1 cellular context compared by ENCODE assay signal in the genomic region with DNA sequence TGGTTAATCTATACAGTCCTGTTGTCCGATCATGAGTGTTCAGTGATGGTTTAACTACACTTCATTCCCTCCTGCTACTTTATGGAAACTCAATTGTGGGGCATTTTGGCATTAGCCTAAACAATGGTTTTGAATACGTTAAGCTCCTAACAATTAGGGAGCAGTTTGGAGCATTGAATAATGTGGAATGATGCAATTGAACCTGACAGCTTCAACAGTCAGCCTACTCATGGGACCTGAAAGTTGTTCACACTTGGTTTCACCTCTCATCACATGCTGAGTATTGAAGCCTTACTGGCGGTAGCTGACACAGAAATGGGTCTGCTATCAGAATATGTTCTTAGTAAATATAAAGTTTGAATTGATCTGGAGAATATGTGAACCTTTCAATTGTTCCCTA.
A peak's percentile ranks its signal among the peaks of the same experiment; 100 is the strongest.
TF ChIP-seq lines count a peak whose summit lies in the region.

No MANE protein-coding gene starts in this region.

TF ChIP-seq in HEK293, 187 proteins besides CTCF, POLR2A, EP300 and RAD21 (continued from another document and continues in another):
- TF ChIP-seq, protein P1, sequence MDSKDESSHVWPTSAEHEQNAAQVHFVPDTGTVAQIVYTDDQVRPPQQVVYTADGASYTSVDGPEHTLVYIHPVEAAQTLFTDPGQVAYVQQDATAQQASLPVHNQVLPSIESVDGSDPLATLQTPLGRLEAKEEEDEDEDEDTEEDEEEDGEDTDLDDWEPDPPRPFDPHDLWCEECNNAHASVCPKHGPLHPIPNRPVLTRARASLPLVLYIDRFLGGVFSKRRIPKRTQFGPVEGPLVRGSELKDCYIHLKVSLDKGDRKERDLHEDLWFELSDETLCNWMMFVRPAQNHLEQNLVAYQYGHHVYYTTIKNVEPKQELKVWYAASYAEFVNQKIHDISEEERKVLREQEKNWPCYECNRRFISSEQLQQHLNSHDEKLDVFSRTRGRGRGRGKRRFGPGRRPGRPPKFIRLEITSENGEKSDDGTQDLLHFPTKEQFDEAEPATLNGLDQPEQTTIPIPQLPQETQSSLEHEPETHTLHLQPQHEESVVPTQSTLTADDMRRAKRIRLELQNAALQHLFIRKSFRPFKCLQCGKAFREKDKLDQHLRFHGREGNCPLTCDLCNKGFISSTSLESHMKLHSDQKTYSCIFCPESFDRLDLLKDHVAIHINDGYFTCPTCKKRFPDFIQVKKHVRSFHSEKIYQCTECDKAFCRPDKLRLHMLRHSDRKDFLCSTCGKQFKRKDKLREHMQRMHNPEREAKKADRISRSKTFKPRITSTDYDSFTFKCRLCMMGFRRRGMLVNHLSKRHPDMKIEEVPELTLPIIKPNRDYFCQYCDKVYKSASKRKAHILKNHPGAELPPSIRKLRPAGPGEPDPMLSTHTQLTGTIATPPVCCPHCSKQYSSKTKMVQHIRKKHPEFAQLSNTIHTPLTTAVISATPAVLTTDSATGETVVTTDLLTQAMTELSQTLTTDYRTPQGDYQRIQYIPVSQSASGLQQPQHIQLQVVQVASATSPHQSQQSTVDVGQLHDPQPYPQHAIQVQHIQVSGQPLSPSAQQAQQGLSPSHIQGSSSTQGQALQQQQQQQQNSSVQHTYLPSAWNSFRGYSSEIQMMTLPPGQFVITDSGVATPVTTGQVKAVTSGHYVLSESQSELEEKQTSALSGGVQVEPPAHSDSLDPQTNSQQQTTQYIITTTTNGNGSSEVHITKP (tag by site-specific recombination; IDR thresholded peaks at IDR 0.05): peak; percentile 85
- TF ChIP-seq GLI4 (tag by site-specific recombination; IDR thresholded peaks at IDR 0.05): no peak
- peak; percentile 63; the same call in 1 of the 2 replicates for TF ChIP-seq OSR2 (tag by site-specific recombination; IDR thresholded peaks at IDR 0.05)
- TF ChIP-seq IKZF3 (tag by site-specific recombination; IDR thresholded peaks at IDR 0.05): peak; percentile 57; the same call in 1 of the 2 replicates
- TF ChIP-seq, protein P2, sequence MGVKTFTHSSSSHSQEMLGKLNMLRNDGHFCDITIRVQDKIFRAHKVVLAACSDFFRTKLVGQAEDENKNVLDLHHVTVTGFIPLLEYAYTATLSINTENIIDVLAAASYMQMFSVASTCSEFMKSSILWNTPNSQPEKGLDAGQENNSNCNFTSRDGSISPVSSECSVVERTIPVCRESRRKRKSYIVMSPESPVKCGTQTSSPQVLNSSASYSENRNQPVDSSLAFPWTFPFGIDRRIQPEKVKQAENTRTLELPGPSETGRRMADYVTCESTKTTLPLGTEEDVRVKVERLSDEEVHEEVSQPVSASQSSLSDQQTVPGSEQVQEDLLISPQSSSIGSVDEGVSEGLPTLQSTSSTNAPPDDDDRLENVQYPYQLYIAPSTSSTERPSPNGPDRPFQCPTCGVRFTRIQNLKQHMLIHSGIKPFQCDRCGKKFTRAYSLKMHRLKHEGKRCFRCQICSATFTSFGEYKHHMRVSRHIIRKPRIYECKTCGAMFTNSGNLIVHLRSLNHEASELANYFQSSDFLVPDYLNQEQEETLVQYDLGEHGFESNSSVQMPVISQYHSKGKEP (tag by site-specific recombination; IDR thresholded peaks at IDR 0.05): 0 out of 2 replicates have a peak, but pooled peaks have one; percentile 22
- TF ChIP-seq, protein P3, sequence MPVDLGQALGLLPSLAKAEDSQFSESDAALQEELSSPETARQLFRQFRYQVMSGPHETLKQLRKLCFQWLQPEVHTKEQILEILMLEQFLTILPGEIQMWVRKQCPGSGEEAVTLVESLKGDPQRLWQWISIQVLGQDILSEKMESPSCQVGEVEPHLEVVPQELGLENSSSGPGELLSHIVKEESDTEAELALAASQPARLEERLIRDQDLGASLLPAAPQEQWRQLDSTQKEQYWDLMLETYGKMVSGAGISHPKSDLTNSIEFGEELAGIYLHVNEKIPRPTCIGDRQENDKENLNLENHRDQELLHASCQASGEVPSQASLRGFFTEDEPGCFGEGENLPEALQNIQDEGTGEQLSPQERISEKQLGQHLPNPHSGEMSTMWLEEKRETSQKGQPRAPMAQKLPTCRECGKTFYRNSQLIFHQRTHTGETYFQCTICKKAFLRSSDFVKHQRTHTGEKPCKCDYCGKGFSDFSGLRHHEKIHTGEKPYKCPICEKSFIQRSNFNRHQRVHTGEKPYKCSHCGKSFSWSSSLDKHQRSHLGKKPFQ (tag by site-specific recombination; IDR thresholded peaks at IDR 0.05): peak; percentile 83
- TF ChIP-seq ZNF600 (tag by site-specific recombination; IDR thresholded peaks at IDR 0.05): 0 out of 2 replicates have a peak, but pooled peaks have one; percentile 31
- no peak for TF ChIP-seq SALL2 (tag by site-specific recombination; IDR thresholded peaks at IDR 0.05; ENCODE audit: borderline replicate concordance)
- 0 out of 2 replicates have a peak, but pooled peaks have one; percentile 26 for TF ChIP-seq ZNF660 (tag by site-specific recombination; IDR thresholded peaks at IDR 0.05)
- TF ChIP-seq, protein P4, sequence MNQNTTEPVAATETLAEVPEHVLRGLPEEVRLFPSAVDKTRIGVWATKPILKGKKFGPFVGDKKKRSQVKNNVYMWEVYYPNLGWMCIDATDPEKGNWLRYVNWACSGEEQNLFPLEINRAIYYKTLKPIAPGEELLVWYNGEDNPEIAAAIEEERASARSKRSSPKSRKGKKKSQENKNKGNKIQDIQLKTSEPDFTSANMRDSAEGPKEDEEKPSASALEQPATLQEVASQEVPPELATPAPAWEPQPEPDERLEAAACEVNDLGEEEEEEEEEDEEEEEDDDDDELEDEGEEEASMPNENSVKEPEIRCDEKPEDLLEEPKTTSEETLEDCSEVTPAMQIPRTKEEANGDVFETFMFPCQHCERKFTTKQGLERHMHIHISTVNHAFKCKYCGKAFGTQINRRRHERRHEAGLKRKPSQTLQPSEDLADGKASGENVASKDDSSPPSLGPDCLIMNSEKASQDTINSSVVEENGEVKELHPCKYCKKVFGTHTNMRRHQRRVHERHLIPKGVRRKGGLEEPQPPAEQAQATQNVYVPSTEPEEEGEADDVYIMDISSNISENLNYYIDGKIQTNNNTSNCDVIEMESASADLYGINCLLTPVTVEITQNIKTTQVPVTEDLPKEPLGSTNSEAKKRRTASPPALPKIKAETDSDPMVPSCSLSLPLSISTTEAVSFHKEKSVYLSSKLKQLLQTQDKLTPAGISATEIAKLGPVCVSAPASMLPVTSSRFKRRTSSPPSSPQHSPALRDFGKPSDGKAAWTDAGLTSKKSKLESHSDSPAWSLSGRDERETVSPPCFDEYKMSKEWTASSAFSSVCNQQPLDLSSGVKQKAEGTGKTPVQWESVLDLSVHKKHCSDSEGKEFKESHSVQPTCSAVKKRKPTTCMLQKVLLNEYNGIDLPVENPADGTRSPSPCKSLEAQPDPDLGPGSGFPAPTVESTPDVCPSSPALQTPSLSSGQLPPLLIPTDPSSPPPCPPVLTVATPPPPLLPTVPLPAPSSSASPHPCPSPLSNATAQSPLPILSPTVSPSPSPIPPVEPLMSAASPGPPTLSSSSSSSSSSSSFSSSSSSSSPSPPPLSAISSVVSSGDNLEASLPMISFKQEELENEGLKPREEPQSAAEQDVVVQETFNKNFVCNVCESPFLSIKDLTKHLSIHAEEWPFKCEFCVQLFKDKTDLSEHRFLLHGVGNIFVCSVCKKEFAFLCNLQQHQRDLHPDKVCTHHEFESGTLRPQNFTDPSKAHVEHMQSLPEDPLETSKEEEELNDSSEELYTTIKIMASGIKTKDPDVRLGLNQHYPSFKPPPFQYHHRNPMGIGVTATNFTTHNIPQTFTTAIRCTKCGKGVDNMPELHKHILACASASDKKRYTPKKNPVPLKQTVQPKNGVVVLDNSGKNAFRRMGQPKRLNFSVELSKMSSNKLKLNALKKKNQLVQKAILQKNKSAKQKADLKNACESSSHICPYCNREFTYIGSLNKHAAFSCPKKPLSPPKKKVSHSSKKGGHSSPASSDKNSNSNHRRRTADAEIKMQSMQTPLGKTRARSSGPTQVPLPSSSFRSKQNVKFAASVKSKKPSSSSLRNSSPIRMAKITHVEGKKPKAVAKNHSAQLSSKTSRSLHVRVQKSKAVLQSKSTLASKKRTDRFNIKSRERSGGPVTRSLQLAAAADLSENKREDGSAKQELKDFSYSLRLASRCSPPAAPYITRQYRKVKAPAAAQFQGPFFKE (tag by site-specific recombination; IDR thresholded peaks at IDR 0.05; ENCODE audit: borderline replicate concordance): no peak
- TF ChIP-seq ZNF169 (tag by site-specific recombination; IDR thresholded peaks at IDR 0.05): no peak
- no peak for TF ChIP-seq ZNF785 (tag by site-specific recombination; IDR thresholded peaks at IDR 0.05)
- TF ChIP-seq, protein P5, sequence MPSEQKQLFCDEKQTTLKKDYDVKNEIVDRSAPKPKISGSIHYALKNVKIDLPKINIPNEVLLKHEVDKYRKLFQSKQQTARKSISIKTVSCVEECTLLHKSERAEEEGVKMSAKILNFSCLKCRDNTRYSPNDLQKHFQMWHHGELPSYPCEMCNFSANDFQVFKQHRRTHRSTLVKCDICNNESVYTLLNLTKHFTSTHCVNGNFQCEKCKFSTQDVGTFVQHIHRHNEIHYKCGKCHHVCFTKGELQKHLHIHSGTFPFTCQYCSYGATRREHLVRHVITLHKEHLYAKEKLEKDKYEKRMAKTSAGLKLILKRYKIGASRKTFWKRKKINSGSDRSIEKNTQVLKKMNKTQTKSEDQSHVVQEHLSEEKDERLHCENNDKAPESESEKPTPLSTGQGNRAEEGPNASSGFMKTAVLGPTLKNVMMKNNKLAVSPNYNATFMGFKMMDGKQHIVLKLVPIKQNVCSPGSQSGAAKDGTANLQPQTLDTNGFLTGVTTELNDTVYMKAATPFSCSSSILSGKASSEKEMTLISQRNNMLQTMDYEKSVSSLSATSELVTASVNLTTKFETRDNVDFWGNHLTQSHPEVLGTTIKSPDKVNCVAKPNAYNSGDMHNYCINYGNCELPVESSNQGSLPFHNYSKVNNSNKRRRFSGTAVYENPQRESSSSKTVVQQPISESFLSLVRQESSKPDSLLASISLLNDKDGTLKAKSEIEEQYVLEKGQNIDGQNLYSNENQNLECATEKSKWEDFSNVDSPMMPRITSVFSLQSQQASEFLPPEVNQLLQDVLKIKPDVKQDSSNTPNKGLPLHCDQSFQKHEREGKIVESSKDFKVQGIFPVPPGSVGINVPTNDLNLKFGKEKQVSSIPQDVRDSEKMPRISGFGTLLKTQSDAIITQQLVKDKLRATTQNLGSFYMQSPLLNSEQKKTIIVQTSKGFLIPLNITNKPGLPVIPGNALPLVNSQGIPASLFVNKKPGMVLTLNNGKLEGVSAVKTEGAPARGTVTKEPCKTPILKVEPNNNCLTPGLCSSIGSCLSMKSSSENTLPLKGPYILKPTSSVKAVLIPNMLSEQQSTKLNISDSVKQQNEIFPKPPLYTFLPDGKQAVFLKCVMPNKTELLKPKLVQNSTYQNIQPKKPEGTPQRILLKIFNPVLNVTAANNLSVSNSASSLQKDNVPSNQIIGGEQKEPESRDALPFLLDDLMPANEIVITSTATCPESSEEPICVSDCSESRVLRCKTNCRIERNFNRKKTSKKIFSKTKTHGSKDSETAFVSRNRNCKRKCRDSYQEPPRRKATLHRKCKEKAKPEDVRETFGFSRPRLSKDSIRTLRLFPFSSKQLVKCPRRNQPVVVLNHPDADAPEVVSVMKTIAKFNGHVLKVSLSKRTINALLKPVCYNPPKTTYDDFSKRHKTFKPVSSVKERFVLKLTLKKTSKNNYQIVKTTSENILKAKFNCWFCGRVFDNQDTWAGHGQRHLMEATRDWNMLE (tag by site-specific recombination; conservative IDR thresholded peaks at IDR 0.05; ENCODE audit: low read depth): peak; percentile 32; the same call in 1 of the 2 replicates
- no peak for TF ChIP-seq BCL11B (tag by site-specific recombination; IDR thresholded peaks at IDR 0.05; ENCODE audit: low read depth)
- TF ChIP-seq MZF1 (tag by site-specific recombination; IDR thresholded peaks at IDR 0.05; ENCODE audit: borderline replicate concordance): peak; percentile 66; the same call in 1 of the 2 replicates
- no peak for TF ChIP-seq ZNF23 (tag by site-specific recombination; IDR thresholded peaks at IDR 0.05; ENCODE audit: borderline replicate concordance)
- no peak for TF ChIP-seq ZNF324 (tag by site-specific recombination; IDR thresholded peaks at IDR 0.05)
- no peak for TF ChIP-seq ZNF292 (tag by site-specific recombination; IDR thresholded peaks at IDR 0.05; ENCODE audit: borderline replicate concordance, low read depth)
- peak; percentile 36; the same call in 1 of the 2 replicates for TF ChIP-seq ZBTB17 (tag by site-specific recombination; IDR thresholded peaks at IDR 0.05)
- no peak for TF ChIP-seq ZBTB7A (tag by site-specific recombination; IDR thresholded peaks at IDR 0.05; ENCODE audit: low read depth)
- TF ChIP-seq, protein P6, sequence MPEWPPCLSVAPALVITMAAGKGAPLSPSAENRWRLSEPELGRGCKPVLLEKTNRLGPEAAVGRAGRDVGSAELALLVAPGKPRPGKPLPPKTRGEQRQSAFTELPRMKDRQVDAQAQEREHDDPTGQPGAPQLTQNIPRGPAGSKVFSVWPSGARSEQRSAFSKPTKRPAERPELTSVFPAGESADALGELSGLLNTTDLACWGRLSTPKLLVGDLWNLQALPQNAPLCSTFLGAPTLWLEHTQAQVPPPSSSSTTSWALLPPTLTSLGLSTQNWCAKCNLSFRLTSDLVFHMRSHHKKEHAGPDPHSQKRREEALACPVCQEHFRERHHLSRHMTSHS (tag by site-specific recombination; IDR thresholded peaks at IDR 0.05): no peak
- TF ChIP-seq, protein P7, sequence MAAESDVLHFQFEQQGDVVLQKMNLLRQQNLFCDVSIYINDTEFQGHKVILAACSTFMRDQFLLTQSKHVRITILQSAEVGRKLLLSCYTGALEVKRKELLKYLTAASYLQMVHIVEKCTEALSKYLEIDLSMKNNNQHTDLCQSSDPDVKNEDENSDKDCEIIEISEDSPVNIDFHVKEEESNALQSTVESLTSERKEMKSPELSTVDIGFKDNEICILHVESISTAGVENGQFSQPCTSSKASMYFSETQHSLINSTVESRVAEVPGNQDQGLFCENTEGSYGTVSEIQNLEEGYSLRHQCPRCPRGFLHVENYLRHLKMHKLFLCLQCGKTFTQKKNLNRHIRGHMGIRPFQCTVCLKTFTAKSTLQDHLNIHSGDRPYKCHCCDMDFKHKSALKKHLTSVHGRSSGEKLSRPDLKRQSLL (tag by site-specific recombination; IDR thresholded peaks at IDR 0.05): no peak
- TF ChIP-seq, protein P8, sequence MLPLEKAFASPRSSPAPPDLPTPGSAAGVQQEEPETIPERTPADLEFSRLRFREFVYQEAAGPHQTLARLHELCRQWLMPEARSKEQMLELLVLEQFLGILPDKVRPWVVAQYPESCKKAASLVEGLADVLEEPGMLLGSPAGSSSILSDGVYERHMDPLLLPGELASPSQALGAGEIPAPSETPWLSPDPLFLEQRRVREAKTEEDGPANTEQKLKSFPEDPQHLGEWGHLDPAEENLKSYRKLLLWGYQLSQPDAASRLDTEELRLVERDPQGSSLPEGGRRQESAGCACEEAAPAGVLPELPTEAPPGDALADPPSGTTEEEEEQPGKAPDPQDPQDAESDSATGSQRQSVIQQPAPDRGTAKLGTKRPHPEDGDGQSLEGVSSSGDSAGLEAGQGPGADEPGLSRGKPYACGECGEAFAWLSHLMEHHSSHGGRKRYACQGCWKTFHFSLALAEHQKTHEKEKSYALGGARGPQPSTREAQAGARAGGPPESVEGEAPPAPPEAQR (tag by site-specific recombination; IDR thresholded peaks at IDR 0.05): no peak
- TF ChIP-seq SP7 (tag by site-specific recombination; IDR thresholded peaks at IDR 0.05): peak; percentile 76
- no peak for TF ChIP-seq KLF1 (tag by site-specific recombination; IDR thresholded peaks at IDR 0.05)
